ENCODE assay signal across 18 cellular contexts in the genomic region with DNA sequence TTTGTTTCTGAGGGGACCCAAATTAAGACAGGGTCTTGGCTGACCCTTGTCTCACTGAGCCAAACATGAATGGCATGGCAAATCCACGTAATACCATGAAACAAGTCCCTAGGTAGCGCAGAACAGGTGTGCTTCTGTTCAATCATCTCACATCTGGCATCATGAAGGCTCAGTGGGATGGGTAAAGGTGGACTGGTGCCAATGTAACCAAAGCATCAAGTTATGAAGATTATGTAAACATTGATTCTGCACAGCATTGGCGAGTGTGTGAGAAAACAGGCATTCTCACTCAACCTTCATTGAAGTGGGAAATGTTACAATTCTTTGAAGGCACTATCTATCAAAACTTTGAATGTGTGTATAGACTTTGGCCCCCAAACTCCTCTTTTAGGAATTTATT. TPM values are rescaled to one million over a fixed set of nuclear protein-coding genes. Genes with fewer than 3 reads are reported as not detected.
DNase-seq lines count a peak whose midpoint lies in the region; ATAC-seq and TF ChIP-seq lines count a peak whose summit lies in the region.
"Had no signal": no experiment of that assay in that cellular context is flagged by ENCODE, and none has a peak within 500 bp of the region (broad histone marks: within the 10 kb centered on the region; RNA-seq: fewer than 3 reads in every experiment).

No MANE protein-coding gene starts in this region.

- in situ Hi-C loops in transverse colon (cut with MboI; ENCODE audit: low pct_ligation_motif_present in 1 of 4, low pct_unique_long_range_greater_than_20kb in 1 of 4, low sequenced_read_pairs in 3 of 4) = no loop called here

- H3K4me1 ChIP-seq in transverse colon = peaks cover 25 to 64% (median 33%) of the 10 kb centered on the region in 4 donors

- H3K36me3 Mint-ChIP-seq in activated CD4-positive, alpha-beta T cell treated with anti-CD3 and anti-CD28 coated beads, Interleukin-2, amount 10 ng/mL, durations not matched to agents 24 days and 14 days (ENCODE audit: low read depth) = peaks cover 8% of the 10 kb centered on the region
- peaks cover 21% of the 10 kb centered on the region for H3K36me3 Mint-ChIP-seq in activated CD4-positive, alpha-beta T cell treated with anti-CD3 and anti-CD28 coated beads, Interleukin-2, amount 10 ng/mL, durations not matched to agents 7 days and 5 days (ENCODE audit: low read depth)
- H3K36me3 Mint-ChIP-seq: IgD-negative memory B cell had no signal

- H3K4me3 Mint-ChIP-seq in activated CD4-positive, alpha-beta T cell treated with anti-CD3 and anti-CD28 coated beads, Interleukin-2, amount 10 ng/mL, durations not matched to agents 24 days and 14 days = no peak overlapping the region
- H3K4me3 Mint-ChIP-seq in activated CD4-positive, alpha-beta T cell treated with anti-CD3 and anti-CD28 coated beads, Interleukin-2, amount 10 ng/mL, durations not matched to agents 7 days and 5 days = no peak overlapping the region
- H3K4me3 Mint-ChIP-seq: effector memory CD8-positive, alpha-beta T cell; IgD-negative memory B cell had no signal

- 45 to 60% methylated on average over 2 to 3 of the region's 3 CpGs for WGBS in transverse colon (ENCODE audit: low coverage in 1 of 2), 2 donors

- H3K27me3 Mint-ChIP-seq in activated CD4-positive, alpha-beta T cell treated with anti-CD3 and anti-CD28 coated beads, Interleukin-2, amount 10 ng/mL, durations not matched to agents 24 days and 14 days = no peaks in the 10 kb centered on the region
- peaks cover 6% of the 10 kb centered on the region for H3K27me3 Mint-ChIP-seq in activated CD4-positive, alpha-beta T cell treated with anti-CD3 and anti-CD28 coated beads, Interleukin-2, amount 10 ng/mL, durations not matched to agents 7 days and 5 days
- H3K27me3 Mint-ChIP-seq: effector memory CD8-positive, alpha-beta T cell had no signal

- H3K27ac Mint-ChIP-seq in activated CD4-positive, alpha-beta T cell treated with anti-CD3 and anti-CD28 coated beads, Interleukin-2, amount 10 ng/mL, durations not matched to agents 24 days and 14 days = peak overlapping the region; percentile 35
- H3K27ac Mint-ChIP-seq in activated CD4-positive, alpha-beta T cell treated with anti-CD3 and anti-CD28 coated beads, Interleukin-2, amount 10 ng/mL, durations not matched to agents 7 days and 5 days = no peak overlapping the region
- H3K27ac Mint-ChIP-seq: IgD-negative memory B cell had no signal

- ATAC-seq in HG03095 (IDR thresholded peaks at IDR 0.05; ENCODE audit: unreplicated experiment) (no peak), HG02885 (IDR thresholded peaks at IDR 0.05; ENCODE audit: poor library complexity, unreplicated experiment) (no peak)
- ATAC-seq: effector memory CD8-positive, alpha-beta T cell had no signal

- H3K27ac ChIP-seq in transverse colon = peak overlapping the region in 3 of 4 donors; percentile 31 to 40 (median 37)
- H3K27ac ChIP-seq: ovary, WERI-Rb-1 had no signal

- H3K9me3 Mint-ChIP-seq in activated CD4-positive, alpha-beta T cell treated with anti-CD3 and anti-CD28 coated beads, Interleukin-2, amount 10 ng/mL, durations not matched to agents 24 days and 14 days = peaks cover 9% of the 10 kb centered on the region
- H3K9me3 Mint-ChIP-seq in activated CD4-positive, alpha-beta T cell treated with anti-CD3 and anti-CD28 coated beads, Interleukin-2, amount 10 ng/mL, durations not matched to agents 7 days and 5 days = peaks cover 9% of the 10 kb centered on the region
- H3K9me3 Mint-ChIP-seq: IgD-negative memory B cell had no signal

- peaks cover 52% of the 10 kb centered on the region for H3K4me1 Mint-ChIP-seq in activated CD4-positive, alpha-beta T cell treated with anti-CD3 and anti-CD28 coated beads, Interleukin-2, amount 10 ng/mL, durations not matched to agents 24 days and 14 days
- H3K4me1 Mint-ChIP-seq in activated CD4-positive, alpha-beta T cell treated with anti-CD3 and anti-CD28 coated beads, Interleukin-2, amount 10 ng/mL, durations not matched to agents 7 days and 5 days = peaks cover 59% of the 10 kb centered on the region

- TF ChIP-seq EP300 in transverse colon (IDR thresholded peaks at IDR 0.05; ENCODE audit: low read depth) = no peak

- no peak for TF ChIP-seq POLR2A in transverse colon (IDR thresholded peaks at IDR 0.05)

- H3K9me3 ChIP-seq in transverse colon = no peaks in the 10 kb centered on the region
- H3K9me3 ChIP-seq: ovary, uterus had no signal

- intact Hi-C loops in activated CD4-positive, alpha-beta T cell treated with anti-CD3 and anti-CD28 coated beads, Interleukin-2, amount 10 ng/mL, durations not matched to agents 24 days and 14 days (cut with micrococcal nuclease) = no loop called here
- intact Hi-C loops in transverse colon (cut with DNase I; ENCODE audit: low total_unique reads) = no loop called here

- DNase-seq in activated CD4-positive, alpha-beta T cell treated with anti-CD3 and anti-CD28 coated beads, Interleukin-2, amount 10 ng/mL, durations not matched to agents 24 days and 14 days = no peak
- no peak for DNase-seq in activated CD4-positive, alpha-beta T cell treated with anti-CD3 and anti-CD28 coated beads, Interleukin-2, amount 10 ng/mL, durations not matched to agents 7 days and 5 days
- DNase-seq in NCI-H510A treated with DMSO at 0.1 percent for 48 hours (lab: John Stamatoyannopoulos, UW) = peak; percentile 70
- DNase-seq in epithelial cell of esophagus (ENCODE audit: low read depth) = peak; percentile 51
- DNase-seq in transverse colon = peak; percentile 55
- DNase-seq in hepatic stellate cell (ENCODE audit: low spot score) = no peak
- DNase-seq: DND-41; effector memory CD8-positive, alpha-beta T cell; GOT3; NCI-H2227 treated with DMSO at 0.1 percent for 48 hours; ovary; SIG-M5; stimulated activated CD4-positive, alpha-beta T cell treated with anti-CD3 and anti-CD28 coated beads, Interleukin-1b, Interleukin-23, amount 100 ng/mL, for 48 hours; uterus; WERI-Rb-1 had no signal

- H3K27me3 ChIP-seq in transverse colon = no peaks in the 10 kb centered on the region
- H3K27me3 ChIP-seq: ovary, uterus had no signal

- H3K4me3 ChIP-seq in epithelial cell of esophagus (ENCODE audit: low read length) = no peak overlapping the region
- no peak overlapping the region for H3K4me3 ChIP-seq in transverse colon
- H3K4me3 ChIP-seq: ovary, uterus had no signal

- no peak for TF ChIP-seq CTCF in epithelial cell of esophagus (IDR thresholded peaks at IDR 0.05; ENCODE audit: insufficient read depth, low read depth, low read length, missing control alignments)
- no peak for TF ChIP-seq CTCF in transverse colon (IDR thresholded peaks at IDR 0.05)

- no peaks in the 10 kb centered on the region for H3K36me3 ChIP-seq in transverse colon
- H3K36me3 ChIP-seq: ovary, uterus, WERI-Rb-1 had no signal

- POLR2A ChIA-PET in activated CD4-positive, alpha-beta T cell treated with anti-CD3 and anti-CD28 coated beads, Interleukin-2, amount 10 ng/mL, durations not matched to agents 7 days and 5 days (lab: Charles Lee) = no interaction called here

- CTCF ChIA-PET in activated CD4-positive, alpha-beta T cell treated with anti-CD3 and anti-CD28 coated beads, Interleukin-2, amount 10 ng/mL, durations not matched to agents 7 days and 5 days (lab: Charles Lee) = no interaction called here

RNA-seq across cellular contexts. Expression of gene PTGER2, which starts 41.9 kb away (rescaled TPM):
- 66.7 and 69.9 TPM in 2 replicates for total RNA-seq in activated CD4-positive, alpha-beta T cell treated with anti-CD3 and anti-CD28 coated beads, Interleukin-2, amount 10 ng/mL, durations not matched to agents 24 days and 14 days
- total RNA-seq in activated CD4-positive, alpha-beta T cell treated with anti-CD3 and anti-CD28 coated beads, Interleukin-2, amount 10 ng/mL, durations not matched to agents 7 days and 5 days = 10 to 100 TPM; 54.5 to 60.4 TPM
- total RNA-seq in transverse colon = 1 to 10 TPM; 1.1 to 9.4 (median 4.9) TPM

Comparison
In these comparisons a context has a peak if more than half of its experiments do, and no peak if none do; other contexts are left out.
1. DNase-seq: peak in NCI-H510A treated with DMSO at 0.1 percent for 48 hours (single experiment), epithelial cell of esophagus (single experiment) and transverse colon (single experiment); none in activated CD4-positive, alpha-beta T cell treated with anti-CD3 and anti-CD28 coated beads, Interleukin-2, amount 10 ng/mL, durations not matched to agents 24 days and 14 days (single experiment), activated CD4-positive, alpha-beta T cell treated with anti-CD3 and anti-CD28 coated beads, Interleukin-2, amount 10 ng/mL, durations not matched to agents 7 days and 5 days (single experiment) and hepatic stellate cell (single experiment).